10 cellular contexts compared by ENCODE assay signal in genomic region chr12:46367351-46368029, GRCh38. TPM values are rescaled to one million over a fixed set of nuclear protein-coding genes. Genes with fewer than 3 reads are reported as not detected.
A peak's percentile ranks its signal among the peaks of the same experiment; 100 is the strongest.
DNase-seq lines count a peak whose midpoint lies in the region; ATAC-seq and TF ChIP-seq lines count a peak whose summit lies in the region.
"Had no signal": no experiment of that assay in that cellular context is flagged by ENCODE, and none has a peak within 500 bp of the region (broad histone marks: within the 10 kb centered on the region; RNA-seq: fewer than 3 reads in every experiment).

No MANE protein-coding gene starts in this region.

- 30 to 39% (median 37%) methylated on average over 5 of the region's 5 CpGs for WGBS in heart left ventricle, 4 donors
- WGBS in urinary bladder: 26% methylated on average over 5 of the region's 5 CpGs

- H3K9ac ChIP-seq in mucosa of rectum (ENCODE audit: low read depth in 1 of 2, low read length in 2 of 2): peak overlapping the region in 1 of 2 donors; percentile 29

- peaks cover 10 to 83% (median 74%) of the 10 kb centered on the region in 12 donors for H3K4me1 ChIP-seq in heart left ventricle
- peaks cover 46 to 50% of the 10 kb centered on the region in 2 donors for H3K4me1 ChIP-seq in mucosa of rectum (ENCODE audit: control insufficient read depth in 2 of 2, insufficient read depth in 2 of 2, low read length in 2 of 2)
- peaks cover 1% of the 10 kb centered on the region for H3K4me1 ChIP-seq in urinary bladder (ENCODE audit: insufficient read depth)

- no peaks in the 10 kb centered on the region for H3K27me3 ChIP-seq in heart left ventricle
- H3K27me3 ChIP-seq in mucosa of rectum (ENCODE audit: control insufficient read depth in 2 of 2, insufficient read depth in 2 of 2, low read length in 2 of 2): no peaks in the 10 kb centered on the region

- H3K9me3 ChIP-seq in heart left ventricle (no peaks in the 10 kb centered on the region), mucosa of rectum (ENCODE audit: control insufficient read depth in 2 of 2, low read length in 2 of 2) (no peaks in the 10 kb centered on the region)

- H3K4me3 ChIP-seq in heart left ventricle: peak overlapping the region in 10 of 12 donors; percentile 73 to 94 (median 85)
- peak overlapping the region; percentile 85 to 92 for H3K4me3 ChIP-seq in cardiac fibroblast (replicated peaks in 1 of 2; ENCODE audit: low read depth in 2 of 2, low read length in 2 of 2)
- H3K4me3 ChIP-seq in mucosa of rectum (ENCODE audit: low read length in 2 of 2): peak overlapping the region; percentile 8 to 37
- peak overlapping the region; percentile 99 for H3K4me3 ChIP-seq in urinary bladder (ENCODE audit: low read depth, low read length)

- no peak for TF ChIP-seq CTCF in heart left ventricle (IDR thresholded peaks at IDR 0.05)
- TF ChIP-seq CTCF in cardiac fibroblast (IDR thresholded peaks at IDR 0.05; ENCODE audit: low read depth, low read length): no peak

- no peak for ATAC-seq in heart left ventricle
- ATAC-seq in HG03460 (IDR thresholded peaks at IDR 0.05; ENCODE audit: unreplicated experiment): no peak
- no peak for ATAC-seq in GM21526 (IDR thresholded peaks at IDR 0.05; ENCODE audit: low FRiP score, unreplicated experiment)
- no peak for ATAC-seq in HG03469 (IDR thresholded peaks at IDR 0.05; ENCODE audit: unreplicated experiment)

- no peak for TF ChIP-seq POLR2A in heart left ventricle (IDR thresholded peaks at IDR 0.05)

- H3K27ac ChIP-seq in heart left ventricle (peak overlapping the region in 9 of 12 donors; percentile 6 to 99 (median 45)), mucosa of rectum (ENCODE audit: low read depth in 2 of 2, low read length in 2 of 2) (no peak overlapping the region), urinary bladder (ENCODE audit: low read depth) (no peak overlapping the region)

- intact Hi-C loops in heart left ventricle (cut with DNase I): loop anchor here in 2 of 10 donors (5.0 to 10.0 kb wide), 2 partner anchors 163 to 295 kb away; no protein-coding TSS in a partner anchor
- intact Hi-C loops in cardiac septum (cut with DNase I): no loop called here

- peaks cover 0 to 86% (median 84%) of the 10 kb centered on the region in 9 donors for H3K36me3 ChIP-seq in heart left ventricle
- H3K36me3 ChIP-seq in mucosa of rectum (ENCODE audit: control insufficient read depth in 2 of 2, insufficient read depth in 2 of 2, low read length in 2 of 2): peaks cover 70 to 74% of the 10 kb centered on the region in 2 donors
- peaks cover 7% of the 10 kb centered on the region for H3K36me3 ChIP-seq in urinary bladder (ENCODE audit: insufficient read depth)

- DNase-seq in heart left ventricle (no peak), cardiac septum (ENCODE audit: low spot score) (no peak), cardiac fibroblast (ENCODE audit: low read depth in 2 of 2) (peak; percentile 61 to 66)
- DNase-seq: DMS153, NCI-H1436 had no signal

RNA-seq across cellular contexts. Expression of gene SLC38A2, which starts 5.1 kb away (rescaled TPM):
- 100 to 1,000 TPM in 7 of 9 donors, 10 to 100 TPM in 2; 82.1 to 373 (median 161) TPM for total RNA-seq in heart left ventricle
- 100 to 1,000 TPM in 1 of 2 donors, 10 to 100 TPM in 1; 39.7 to 195 TPM for polyA plus RNA-seq in heart left ventricle
- total RNA-seq in cardiac septum: 140 TPM
- total RNA-seq in urinary bladder: 471 TPM
- 128 TPM for polyA plus RNA-seq in urinary bladder

Comparison
In these comparisons a context has a peak if more than half of its experiments do, and no peak if none do; other contexts are left out.
1. DNase-seq: peak in cardiac fibroblast (2 of 2); none in heart left ventricle (0 of 5) and cardiac septum (single experiment).
2. H3K27ac ChIP-seq: peak in heart left ventricle (9 of 12); none in mucosa of rectum (0 of 2) and urinary bladder (single experiment).
3. H3K4me3 ChIP-seq: peak in every context shown above with its lines; median percentile 99 in urinary bladder; 88 in cardiac fibroblast; 85 in heart left ventricle; 22 in mucosa of rectum.